In the genomic region with DNA sequence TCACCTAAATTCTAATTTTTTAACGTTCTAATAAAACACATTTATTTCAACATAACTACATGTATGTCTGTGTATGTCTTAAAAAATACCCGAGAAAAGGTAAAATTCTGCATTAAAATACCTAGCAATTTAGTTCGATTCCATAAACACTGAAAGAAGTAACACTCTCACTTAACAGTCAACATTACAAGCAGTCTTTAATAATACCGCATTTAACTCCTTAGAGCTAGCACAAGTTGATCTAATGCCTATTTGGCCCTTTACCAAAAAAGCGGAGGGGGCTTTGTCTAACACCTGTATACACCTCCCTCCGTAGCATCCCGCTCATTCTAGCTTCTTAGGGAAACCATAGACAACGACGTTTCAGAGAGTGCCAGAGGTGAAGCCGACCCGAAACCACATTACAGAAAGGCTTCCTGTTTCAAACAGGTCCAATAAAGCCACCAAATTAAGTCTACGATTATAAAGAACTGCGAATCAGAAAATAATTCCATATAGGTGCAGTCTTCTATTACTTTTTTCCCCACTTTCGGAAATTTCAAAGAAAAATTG, we compare ENCODE assay signal across 8 cellular contexts. TPM values are rescaled to one million over a fixed set of nuclear protein-coding genes. Genes with fewer than 3 reads are reported as not detected.
DNase-seq lines count a peak whose midpoint lies in the region; ATAC-seq and TF ChIP-seq lines count a peak whose summit lies in the region.

No MANE protein-coding gene starts in this region.

- H3K9me3 Mint-ChIP-seq in activated CD4-positive, alpha-beta memory T cell treated with anti-CD3 and anti-CD28 coated beads for 36 hours: no peaks in the 10 kb centered on the region

- peak overlapping the region; percentile 98 for H3K27ac ChIP-seq in A673 (ENCODE audit: low read depth, low read length, poor library complexity, severe bottlenecking)
- H3K27ac ChIP-seq in foreskin keratinocyte: peak overlapping the region; percentile 95
- peak overlapping the region; percentile 98 to 99 for H3K27ac ChIP-seq in prostate gland

- intact Hi-C loops in A673 (cut with micrococcal nuclease; ENCODE audit: unreplicated experiment): loop anchor here (10.0 kb wide), 1 partner anchor 640 kb away; no protein-coding TSS in a partner anchor
- intact Hi-C loops in activated CD4-positive, alpha-beta memory T cell treated with anti-CD3 and anti-CD28 coated beads for 36 hours (cut with micrococcal nuclease): no loop called here
- intact Hi-C loops in prostate gland (cut with DNase I): loop anchor here (5.0 kb wide), 1 partner anchor 48 kb away; the partner anchor contains the start of gene CCDC169

- H3K4me1 ChIP-seq in A673 (ENCODE audit: insufficient read depth, low read length, poor library complexity, severe bottlenecking) (peaks cover 30% of the 10 kb centered on the region), foreskin keratinocyte (peaks cover 14% of the 10 kb centered on the region), prostate gland (replicated peaks) (no peaks in the 10 kb centered on the region)

- H3K27me3 ChIP-seq in A673 (replicated peaks; ENCODE audit: insufficient read depth, low read depth, low read length, poor library complexity) (no peaks in the 10 kb centered on the region), H7 (ENCODE audit: control insufficient read depth, insufficient read depth, low read length) (peaks cover 2% of the 10 kb centered on the region; the same call in 1 of the 2 replicates), foreskin keratinocyte (no peaks in the 10 kb centered on the region), prostate gland (replicated peaks; ENCODE audit: insufficient read depth) (no peaks in the 10 kb centered on the region)

- peak overlapping the region; percentile 81 for H3K4me3 Mint-ChIP-seq in activated CD4-positive, alpha-beta memory T cell treated with anti-CD3 and anti-CD28 coated beads for 36 hours

- DNase-seq in A673 (ENCODE audit: low spot score) (peak; percentile 53), H7 (peak; percentile 19), foreskin keratinocyte (no peak), prostate gland (ENCODE audit: low spot score) (peak; percentile 30), islet precursor cell (no peak), amygdala (lab: John Stamatoyannopoulos, UW) (no peak)
- peak; percentile 19 for DNase-seq in activated CD4-positive, alpha-beta memory T cell treated with anti-CD3 and anti-CD28 coated beads for 36 hours

- no peaks in the 10 kb centered on the region for H3K27me3 Mint-ChIP-seq in activated CD4-positive, alpha-beta memory T cell treated with anti-CD3 and anti-CD28 coated beads for 36 hours

- H3K27ac Mint-ChIP-seq in activated CD4-positive, alpha-beta memory T cell treated with anti-CD3 and anti-CD28 coated beads for 36 hours: peak overlapping the region; percentile 91

- no peak for TF ChIP-seq POLR2A in prostate gland (IDR thresholded peaks at IDR 0.05)

- WGBS in prostate gland: 6% methylated on average over 14 of the region's 14 CpGs

- H3K36me3 ChIP-seq in A673 (ENCODE audit: insufficient read depth, low read length, poor library complexity, severe bottlenecking): no peaks in the 10 kb centered on the region
- no peaks in the 10 kb centered on the region for H3K36me3 ChIP-seq in H7 (replicated peaks; ENCODE audit: control insufficient read depth, insufficient read depth, low read length)
- no peaks in the 10 kb centered on the region for H3K36me3 ChIP-seq in prostate gland

- no peaks in the 10 kb centered on the region for H3K9me3 ChIP-seq in A673 (ENCODE audit: low read depth, low read length, poor library complexity, severe bottlenecking)
- H3K9me3 ChIP-seq in prostate gland: no peaks in the 10 kb centered on the region

- peaks cover 45% of the 10 kb centered on the region for H3K4me1 Mint-ChIP-seq in activated CD4-positive, alpha-beta memory T cell treated with anti-CD3 and anti-CD28 coated beads for 36 hours (ENCODE audit: low read depth)

- ATAC-seq in foreskin keratinocyte: no peak
- no peak for ATAC-seq in HG03460 (IDR thresholded peaks at IDR 0.05; ENCODE audit: unreplicated experiment)

- no peak for TF ChIP-seq CTCF in A673 (conservative IDR thresholded peaks at IDR 0.05; ENCODE audit: low read depth, low read length)
- no peak for TF ChIP-seq CTCF in foreskin keratinocyte (conservative IDR thresholded peaks at IDR 0.05)
- no peak for TF ChIP-seq CTCF in prostate gland (IDR thresholded peaks at IDR 0.05)

- H3K36me3 Mint-ChIP-seq in activated CD4-positive, alpha-beta memory T cell treated with anti-CD3 and anti-CD28 coated beads for 36 hours: no peaks in the 10 kb centered on the region

- peak overlapping the region; percentile 67 for H3K4me3 ChIP-seq in A673 (ENCODE audit: low read depth, low read length, poor library complexity, severe bottlenecking)
- H3K4me3 ChIP-seq in H7 (ENCODE audit: insufficient read depth, low read depth, low read length): peak overlapping the region; percentile 90
- H3K4me3 ChIP-seq in prostate gland: peak overlapping the region; percentile 69 to 97

- TSS peak; percentile 52 for BruUV-seq in A673 (replicated peaks; lab: Mats Ljungman, UMichigan)

- CTCF ChIA-PET in A673 (lab: Charles Lee): no interaction called here
- CTCF ChIA-PET in activated CD4-positive, alpha-beta memory T cell treated with anti-CD3 and anti-CD28 coated beads for 36 hours (lab: Charles Lee): interaction anchor here (0.8 kb wide), 1 partner anchor 260 kb away, joined by 3 read pairs; no protein-coding TSS in a partner anchor

- POLR2A ChIA-PET in A673 (lab: Charles Lee; ENCODE audit: low non-redundant PET): interaction anchor here (0.6 kb wide), 1 partner anchor 49 kb away, joined by 4 read pairs; no protein-coding TSS in a partner anchor
- POLR2A ChIA-PET in activated CD4-positive, alpha-beta memory T cell treated with anti-CD3 and anti-CD28 coated beads for 36 hours (lab: Charles Lee): no interaction called here

RNA-seq across cellular contexts. Expression of gene SPART, which starts 1.2 kb away (rescaled TPM):
- total RNA-seq in A673 (2021) (169 and 182 TPM in 2 replicates), foreskin keratinocyte (42.4 and 45.3 TPM in 2 replicates), prostate gland (10 to 100 TPM; 41.9 to 52.8 TPM)
- 46.0 and 61.0 TPM in 2 replicates for total RNA-seq in H7 (2014; rRNA removed; shearing (Covaris generic))
- 10 to 100 TPM; 22.4 to 22.5 TPM for total RNA-seq in activated CD4-positive, alpha-beta memory T cell treated with anti-CD3 and anti-CD28 coated beads for 36 hours
- polyA plus RNA-seq in foreskin keratinocyte: 12.7 and 18.1 TPM in 2 replicates

RNA-seq across cellular contexts. Expression of gene CCDC169, which starts 47.3 kb away (rescaled TPM):
- total RNA-seq in A673 (2021) (14.3 and 14.5 TPM in 2 replicates), foreskin keratinocyte (0.17 and 0.25 TPM in 2 replicates), prostate gland (1 to 10 TPM; 4.1 to 4.3 TPM)
- 19.9 and 32.7 TPM in 2 replicates for total RNA-seq in H7 (2014; rRNA removed; shearing (Covaris generic))
- total RNA-seq in activated CD4-positive, alpha-beta memory T cell treated with anti-CD3 and anti-CD28 coated beads for 36 hours: 1 to 10 TPM in 1 of 2 experiments, under 1 TPM in 1; 0.69 to 1.1 TPM
- polyA plus RNA-seq in foreskin keratinocyte: 0.11 and 0.19 TPM in 2 replicates

Comparison
In these comparisons a context has a peak if more than half of its experiments do, and no peak if none do; other contexts are left out.
1. DNase-seq: peak in A673 (single experiment), H7 (single experiment), activated CD4-positive, alpha-beta memory T cell treated with anti-CD3 and anti-CD28 coated beads for 36 hours (single experiment) and prostate gland (single experiment); none in foreskin keratinocyte (0 of 2), islet precursor cell (single experiment) and amygdala (0 of 56).
2. Peak in every context shown above with its lines, with median percentiles within 50 percentile points of each other: H3K27ac ChIP-seq and H3K4me3 ChIP-seq.